ENCODE assay signal across 8 cellular contexts in the genomic region with DNA sequence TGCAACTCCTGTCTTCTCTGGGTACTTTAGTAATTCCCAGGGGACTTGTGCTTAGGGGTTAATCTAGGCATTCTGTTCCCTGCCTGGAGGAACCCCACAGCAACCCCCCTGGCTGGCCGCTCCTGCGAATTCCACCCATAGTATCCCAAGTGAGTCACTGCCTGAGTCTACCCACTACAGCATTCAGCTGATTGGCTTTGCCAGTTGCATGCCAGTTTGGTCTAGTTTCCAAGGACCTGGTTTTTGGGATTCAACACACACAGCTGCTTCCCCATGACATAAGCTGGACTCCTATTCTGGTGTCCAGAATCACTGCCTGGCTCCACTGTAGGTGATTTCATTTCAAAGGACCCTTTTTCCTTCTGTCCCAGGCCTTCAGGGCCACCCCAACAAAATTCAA. TPM values are rescaled to one million over a fixed set of nuclear protein-coding genes. Genes with fewer than 3 reads are reported as not detected.
DNase-seq lines count a peak whose midpoint lies in the region; ATAC-seq and TF ChIP-seq lines count a peak whose summit lies in the region.

No MANE protein-coding gene starts in this region.

- intact Hi-C loops in naive thymus-derived CD4-positive, alpha-beta T cell (cut with micrococcal nuclease) = no loop called here

- no peaks in the 10 kb centered on the region for H3K27me3 Mint-ChIP-seq in naive thymus-derived CD4-positive, alpha-beta T cell
- H3K27me3 Mint-ChIP-seq in GM23338 (ENCODE audit: insufficient read depth, low read depth, poor library complexity) = peaks cover 15% of the 10 kb centered on the region

- ATAC-seq in naive thymus-derived CD4-positive, alpha-beta T cell = no peak
- ATAC-seq in GM23338 = no peak

- H4K20me1 ChIP-seq in GM23338 (replicated peaks; ENCODE audit: insufficient read depth) = peaks cover 8% of the 10 kb centered on the region

- peaks cover 0 to 22% (median 10%) of the 10 kb centered on the region in 5 donors for H3K36me3 Mint-ChIP-seq in naive thymus-derived CD4-positive, alpha-beta T cell
- peaks cover 51% of the 10 kb centered on the region for H3K36me3 Mint-ChIP-seq in GM23338 (ENCODE audit: low read depth)

- DNase-seq in AG08396 (ENCODE audit: low spot score) (peak; percentile 89), NCI-H82 treated with DMSO at 0.1 percent for 48 hours (lab: John Stamatoyannopoulos, UW; ENCODE audit: unreplicated experiment) (peak; percentile 54), epithelial cell of prostate (ENCODE audit: low read depth, low spot score) (no peak), UCSD-AML1 (lab: John Stamatoyannopoulos, UW; ENCODE audit: unreplicated experiment) (no peak), NCI-H526 (lab: John Stamatoyannopoulos, UW) (no peak), GM23338 (ENCODE audit: low spot score) (no peak), NCI-H2107 (lab: John Stamatoyannopoulos, UW) (no peak)
- DNase-seq in naive thymus-derived CD4-positive, alpha-beta T cell = peak in 1 of 9 donors; percentile 13

- H3K27ac Mint-ChIP-seq in naive thymus-derived CD4-positive, alpha-beta T cell = peak overlapping the region in 7 of 9 donors; percentile 16 to 88 (median 63)
- H3K27ac Mint-ChIP-seq in GM23338 = no peak overlapping the region

- H3K4me3 ChIP-seq in naive thymus-derived CD4-positive, alpha-beta T cell (ENCODE audit: low read length) = no peak overlapping the region
- no peak overlapping the region for H3K4me3 ChIP-seq in GM23338

- H3K4me2 ChIP-seq in GM23338 = no peak overlapping the region

- no peaks in the 10 kb centered on the region for H3K27me3 ChIP-seq in naive thymus-derived CD4-positive, alpha-beta T cell (ENCODE audit: control insufficient read depth in 2 of 2, insufficient read depth in 2 of 2, low read length in 2 of 2)
- H3K27me3 ChIP-seq in GM23338 (ENCODE audit: insufficient read depth) = no peaks in the 10 kb centered on the region

- H3K9me3 Mint-ChIP-seq in naive thymus-derived CD4-positive, alpha-beta T cell = no peaks in the 10 kb centered on the region
- no peaks in the 10 kb centered on the region; the same call in 2 of the 3 replicates for H3K9me3 Mint-ChIP-seq in GM23338

- no peaks in the 10 kb centered on the region for H3K9me3 ChIP-seq in naive thymus-derived CD4-positive, alpha-beta T cell (ENCODE audit: control insufficient read depth in 2 of 3, low read length in 3 of 3)

- H3K4me1 Mint-ChIP-seq in naive thymus-derived CD4-positive, alpha-beta T cell = peaks cover 4 to 32% (median 19%) of the 10 kb centered on the region in 7 donors
- H3K4me1 Mint-ChIP-seq in GM23338 = peaks cover 16% of the 10 kb centered on the region; the same call in 2 of the 3 replicates

- no peak overlapping the region for H3K4me3 Mint-ChIP-seq in naive thymus-derived CD4-positive, alpha-beta T cell
- no peak overlapping the region for H3K4me3 Mint-ChIP-seq in GM23338

- peaks cover 17 to 49% (median 20%) of the 10 kb centered on the region in 3 experiments for H3K36me3 ChIP-seq in naive thymus-derived CD4-positive, alpha-beta T cell (ENCODE audit: control insufficient read depth in 2 of 3, insufficient read depth in 3 of 3, low read length in 3 of 3)
- H3K36me3 ChIP-seq in GM23338 (ENCODE audit: insufficient read depth) = peaks cover 27% of the 10 kb centered on the region

- H3K79me2 ChIP-seq in GM23338 (replicated peaks; ENCODE audit: insufficient read depth) = no peaks in the 10 kb centered on the region

- H3K27ac ChIP-seq in epithelial cell of prostate (peak overlapping the region; percentile 70), GM23338 (ENCODE audit: low read depth) (no peak overlapping the region)
- no peak overlapping the region for H3K27ac ChIP-seq in naive thymus-derived CD4-positive, alpha-beta T cell (ENCODE audit: low read depth, low read length)

- peaks cover 4% of the 10 kb centered on the region; the same call in 1 of the 2 replicates for H3F3A ChIP-seq in GM23338 (replicated peaks; ENCODE audit: low read depth)

- CTCF ChIA-PET in naive thymus-derived CD4-positive, alpha-beta T cell (lab: Charles Lee) = interaction anchor here (2.1 kb wide), 1 partner anchor 55 kb away, joined by 4 read pairs; no protein-coding TSS in a partner anchor

- H3K9me2 ChIP-seq in GM23338 (ENCODE audit: insufficient read depth) = no peaks in the 10 kb centered on the region

- TF ChIP-seq CTCF in GM23338 (conservative IDR thresholded peaks at IDR 0.05; ENCODE audit: low read depth in 2 of 2) = no peak

- no peaks in the 10 kb centered on the region for H3K4me1 ChIP-seq in naive thymus-derived CD4-positive, alpha-beta T cell (ENCODE audit: control insufficient read depth in 2 of 2, insufficient read depth in 2 of 2, low read length in 2 of 2)
- H3K4me1 ChIP-seq in GM23338 (ENCODE audit: insufficient read depth) = peaks cover 5% of the 10 kb centered on the region; the same call in 1 of the 2 replicates

- POLR2A ChIA-PET in naive thymus-derived CD4-positive, alpha-beta T cell (lab: Charles Lee) = interaction anchor here (0.6 to 1.0 kb wide), 2 partner anchors 20 to 41 kb away, joined by 3 read pairs; a partner anchor contains a TSS

- H2AFZ ChIP-seq in GM23338 = no peak overlapping the region

TF ChIP-seq in GM23338, 12 proteins besides CTCF, POLR2A, EP300 and RAD21 (continues in another document):
- no peak for TF ChIP-seq ZNF331 (CRISPR knock-in tag; IDR thresholded peaks at IDR 0.05; ENCODE audit: low read depth)
- TF ChIP-seq, protein P1, sequence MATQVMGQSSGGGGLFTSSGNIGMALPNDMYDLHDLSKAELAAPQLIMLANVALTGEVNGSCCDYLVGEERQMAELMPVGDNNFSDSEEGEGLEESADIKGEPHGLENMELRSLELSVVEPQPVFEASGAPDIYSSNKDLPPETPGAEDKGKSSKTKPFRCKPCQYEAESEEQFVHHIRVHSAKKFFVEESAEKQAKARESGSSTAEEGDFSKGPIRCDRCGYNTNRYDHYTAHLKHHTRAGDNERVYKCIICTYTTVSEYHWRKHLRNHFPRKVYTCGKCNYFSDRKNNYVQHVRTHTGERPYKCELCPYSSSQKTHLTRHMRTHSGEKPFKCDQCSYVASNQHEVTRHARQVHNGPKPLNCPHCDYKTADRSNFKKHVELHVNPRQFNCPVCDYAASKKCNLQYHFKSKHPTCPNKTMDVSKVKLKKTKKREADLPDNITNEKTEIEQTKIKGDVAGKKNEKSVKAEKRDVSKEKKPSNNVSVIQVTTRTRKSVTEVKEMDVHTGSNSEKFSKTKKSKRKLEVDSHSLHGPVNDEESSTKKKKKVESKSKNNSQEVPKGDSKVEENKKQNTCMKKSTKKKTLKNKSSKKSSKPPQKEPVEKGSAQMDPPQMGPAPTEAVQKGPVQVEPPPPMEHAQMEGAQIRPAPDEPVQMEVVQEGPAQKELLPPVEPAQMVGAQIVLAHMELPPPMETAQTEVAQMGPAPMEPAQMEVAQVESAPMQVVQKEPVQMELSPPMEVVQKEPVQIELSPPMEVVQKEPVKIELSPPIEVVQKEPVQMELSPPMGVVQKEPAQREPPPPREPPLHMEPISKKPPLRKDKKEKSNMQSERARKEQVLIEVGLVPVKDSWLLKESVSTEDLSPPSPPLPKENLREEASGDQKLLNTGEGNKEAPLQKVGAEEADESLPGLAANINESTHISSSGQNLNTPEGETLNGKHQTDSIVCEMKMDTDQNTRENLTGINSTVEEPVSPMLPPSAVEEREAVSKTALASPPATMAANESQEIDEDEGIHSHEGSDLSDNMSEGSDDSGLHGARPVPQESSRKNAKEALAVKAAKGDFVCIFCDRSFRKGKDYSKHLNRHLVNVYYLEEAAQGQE (IDR thresholded peaks at IDR 0.05; ENCODE audit: unreplicated experiment) = no peak
- TF ChIP-seq NANOG (IDR thresholded peaks at IDR 0.05; ENCODE audit: borderline replicate concordance) = no peak

RNA-seq across cellular contexts. Expression of a gene that starts 40.3 kb away (rescaled TPM):
- 100 to 1,000 TPM; 343 to 559 (median 418) TPM for total RNA-seq in naive thymus-derived CD4-positive, alpha-beta T cell
- polyA plus RNA-seq in naive thymus-derived CD4-positive, alpha-beta T cell = 100 to 1,000 TPM in 1 of 2 donors, 10 to 100 TPM in 1; 36.9 to 105 TPM
- total RNA-seq in GM23338 (2014; rRNA removed; shearing (Covaris generic)) = 174 and 206 TPM in 2 replicates
- 23.8 and 27.4 TPM in 2 replicates for polyA plus RNA-seq in GM23338 (2016; fragmentation: Nextera tagmentation; extraction: Ambion mirVana)

Comparison
In these comparisons a context has a peak if more than half of its experiments do, and no peak if none do; other contexts are left out.
1. DNase-seq: peak in AG08396 (single experiment) and NCI-H82 treated with DMSO at 0.1 percent for 48 hours (single experiment); none in epithelial cell of prostate (single experiment), UCSD-AML1 (single experiment), NCI-H526 (0 of 2), GM23338 (single experiment) and NCI-H2107 (single experiment).